ENCODE assay signal across 8 cellular contexts in the genomic region with DNA sequence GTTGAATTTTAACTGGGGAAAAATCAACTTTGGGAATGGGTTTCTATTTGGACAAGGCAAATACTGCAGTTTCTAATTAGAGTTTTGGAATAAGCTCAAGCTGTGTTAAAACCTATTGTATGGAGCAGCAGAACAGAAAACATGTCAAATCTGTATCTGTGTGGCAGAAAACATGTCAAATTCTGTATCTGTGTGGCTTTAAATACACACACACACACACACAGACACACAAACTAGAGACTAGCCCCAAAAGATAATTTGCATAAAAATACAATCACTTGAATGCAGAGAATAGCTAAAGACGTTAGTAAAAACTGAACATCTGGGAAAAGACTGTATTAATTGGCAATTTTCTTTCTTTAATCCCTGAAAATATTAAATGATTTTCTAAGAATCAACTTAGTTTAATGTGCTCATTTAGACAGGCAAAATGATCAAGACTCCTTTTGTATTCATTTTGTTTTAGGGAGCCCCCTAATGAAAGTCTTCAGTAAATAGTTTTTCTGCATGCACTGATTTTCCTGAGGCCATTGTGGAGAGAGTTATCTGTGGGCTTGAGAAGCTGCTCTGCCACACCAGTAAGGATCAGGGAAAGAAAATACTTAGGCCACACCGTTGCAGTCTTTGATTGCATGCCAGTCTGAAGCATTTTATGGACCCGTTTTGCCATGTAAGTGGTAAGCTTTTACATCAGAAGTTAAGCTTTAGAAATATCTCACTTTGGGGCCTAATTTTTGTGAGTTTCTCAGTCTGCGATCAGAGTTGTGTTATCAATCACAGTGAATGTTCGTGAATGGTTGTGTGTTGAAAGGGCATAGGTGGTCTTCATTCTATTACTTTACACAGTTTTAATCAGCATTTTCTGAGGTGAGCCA. TPM values are rescaled to one million over a fixed set of nuclear protein-coding genes. Genes with fewer than 3 reads are reported as not detected.
DNase-seq lines count a peak whose midpoint lies in the region; ATAC-seq and TF ChIP-seq lines count a peak whose summit lies in the region.

No MANE protein-coding gene starts in this region.

- TF ChIP-seq CTCF in heart right ventricle (IDR thresholded peaks at IDR 0.05) (peak in 2 of 9 donors; percentile 44 to 46), kidney epithelial cell (IDR thresholded peaks at IDR 0.05; ENCODE audit: insufficient read depth, low read length, poor library complexity, severe bottlenecking) (peak; percentile 5)

- peaks cover 14% of the 10 kb centered on the region for H3K36me3 Mint-ChIP-seq in activated naive CD8-positive, alpha-beta T cell treated with anti-CD3 and anti-CD28 coated beads, Interleukin-2, amount 10 ng/mL, durations not matched to agents 7 days and 5 days

- POLR2A ChIA-PET in activated naive CD8-positive, alpha-beta T cell treated with anti-CD3 and anti-CD28 coated beads, Interleukin-2, amount 10 ng/mL, durations not matched to agents 7 days and 5 days (lab: Charles Lee): interaction anchor here (0.9 kb wide), 1 partner anchor 68 kb away, joined by 3 read pairs; no protein-coding TSS in a partner anchor

- peak overlapping the region; percentile 79 for H3K4me3 Mint-ChIP-seq in activated naive CD8-positive, alpha-beta T cell treated with anti-CD3 and anti-CD28 coated beads, Interleukin-2, amount 10 ng/mL, durations not matched to agents 7 days and 5 days

- peaks cover 3 to 64% (median 36%) of the 10 kb centered on the region in 9 donors for H3K4me1 ChIP-seq in heart right ventricle

- H3K4me1 Mint-ChIP-seq in activated naive CD8-positive, alpha-beta T cell treated with anti-CD3 and anti-CD28 coated beads, Interleukin-2, amount 10 ng/mL, durations not matched to agents 7 days and 5 days: peaks cover 26% of the 10 kb centered on the region

- peaks cover 12% of the 10 kb centered on the region for H3K27me3 Mint-ChIP-seq in activated naive CD8-positive, alpha-beta T cell treated with anti-CD3 and anti-CD28 coated beads, Interleukin-2, amount 10 ng/mL, durations not matched to agents 7 days and 5 days

- intact Hi-C loops in heart right ventricle (cut with DNase I): loop anchor here in 9 of 10 donors (5.0 to 10.0 kb wide), 11 partner anchors 66 to 324 kb away; no protein-coding TSS in a partner anchor
- intact Hi-C loops in Right ventricle myocardium superior (cut with DNase I): loop anchor here (10.0 kb wide), 2 partner anchors 166 to 314 kb away; no protein-coding TSS in a partner anchor

- no peak overlapping the region for H3K27ac Mint-ChIP-seq in activated naive CD8-positive, alpha-beta T cell treated with anti-CD3 and anti-CD28 coated beads, Interleukin-2, amount 10 ng/mL, durations not matched to agents 7 days and 5 days

- H3K9me3 Mint-ChIP-seq in activated naive CD8-positive, alpha-beta T cell treated with anti-CD3 and anti-CD28 coated beads, Interleukin-2, amount 10 ng/mL, durations not matched to agents 7 days and 5 days: no peaks in the 10 kb centered on the region

- H3K4me3 ChIP-seq in heart right ventricle (peak overlapping the region in 8 of 10 donors; percentile 76 to 95 (median 92)), kidney epithelial cell (ENCODE audit: low read depth, low read length) (peak overlapping the region; percentile 69)

- 56 to 63% methylated on average over 5 of the region's 5 CpGs for WGBS in heart right ventricle, 2 donors

- no peaks in the 10 kb centered on the region for H3K27me3 ChIP-seq in heart right ventricle
- no peaks in the 10 kb centered on the region for H3K27me3 ChIP-seq in kidney epithelial cell (ENCODE audit: control insufficient read depth, insufficient read depth, low read length)

- ATAC-seq in heart right ventricle (no peak), Right ventricle myocardium superior (ENCODE audit: poor library complexity) (no peak), GM21381 (IDR thresholded peaks at IDR 0.05; ENCODE audit: unreplicated experiment) (no peak), HG02763 (IDR thresholded peaks at IDR 0.05; ENCODE audit: unreplicated experiment) (no peak)
- no peak for ATAC-seq in activated naive CD8-positive, alpha-beta T cell treated with anti-CD3 and anti-CD28 coated beads, Interleukin-2, amount 10 ng/mL, durations not matched to agents 7 days and 5 days (ENCODE audit: low read depth)

- peak overlapping the region in 8 of 10 donors; percentile 90 to 97 (median 94) for H3K27ac ChIP-seq in heart right ventricle

- H3K9me3 ChIP-seq in heart right ventricle: no peaks in the 10 kb centered on the region

- no peak for DNase-seq in heart right ventricle
- no peak for DNase-seq in Right ventricle myocardium superior
- DNase-seq in activated naive CD8-positive, alpha-beta T cell treated with anti-CD3 and anti-CD28 coated beads, Interleukin-2, amount 10 ng/mL, durations not matched to agents 7 days and 5 days: no peak
- DNase-seq in kidney epithelial cell (ENCODE audit: low read depth): no peak
- DNase-seq in inferior parietal cortex (ENCODE audit: extremely low spot score): no peak
- no peak for DNase-seq in GF-D8 (lab: John Stamatoyannopoulos, UW)

- H3K36me3 ChIP-seq in heart right ventricle (no peaks in the 10 kb centered on the region), kidney epithelial cell (ENCODE audit: control insufficient read depth, insufficient read depth, low read length) (no peaks in the 10 kb centered on the region)

RNA-seq across cellular contexts. Expression of a gene that starts 2.2 kb away (rescaled TPM):
- total RNA-seq in heart right ventricle (100 to 1,000 TPM in 2 of 10 donors, 10 to 100 TPM in 8; 48.4 to 104 (median 73.5) TPM), Right ventricle myocardium superior (71.1 TPM), kidney epithelial cell (77.3 and 82.3 TPM in 2 replicates)
- polyA plus RNA-seq in heart right ventricle: 10 to 100 TPM; 23.4 to 74.2 TPM
- 10 to 100 TPM; 46.3 to 47.1 TPM for total RNA-seq in activated naive CD8-positive, alpha-beta T cell treated with anti-CD3 and anti-CD28 coated beads, Interleukin-2, amount 10 ng/mL, durations not matched to agents 7 days and 5 days
